Comparison of ENCODE assay signal across 1 cellular context in the genomic region with DNA sequence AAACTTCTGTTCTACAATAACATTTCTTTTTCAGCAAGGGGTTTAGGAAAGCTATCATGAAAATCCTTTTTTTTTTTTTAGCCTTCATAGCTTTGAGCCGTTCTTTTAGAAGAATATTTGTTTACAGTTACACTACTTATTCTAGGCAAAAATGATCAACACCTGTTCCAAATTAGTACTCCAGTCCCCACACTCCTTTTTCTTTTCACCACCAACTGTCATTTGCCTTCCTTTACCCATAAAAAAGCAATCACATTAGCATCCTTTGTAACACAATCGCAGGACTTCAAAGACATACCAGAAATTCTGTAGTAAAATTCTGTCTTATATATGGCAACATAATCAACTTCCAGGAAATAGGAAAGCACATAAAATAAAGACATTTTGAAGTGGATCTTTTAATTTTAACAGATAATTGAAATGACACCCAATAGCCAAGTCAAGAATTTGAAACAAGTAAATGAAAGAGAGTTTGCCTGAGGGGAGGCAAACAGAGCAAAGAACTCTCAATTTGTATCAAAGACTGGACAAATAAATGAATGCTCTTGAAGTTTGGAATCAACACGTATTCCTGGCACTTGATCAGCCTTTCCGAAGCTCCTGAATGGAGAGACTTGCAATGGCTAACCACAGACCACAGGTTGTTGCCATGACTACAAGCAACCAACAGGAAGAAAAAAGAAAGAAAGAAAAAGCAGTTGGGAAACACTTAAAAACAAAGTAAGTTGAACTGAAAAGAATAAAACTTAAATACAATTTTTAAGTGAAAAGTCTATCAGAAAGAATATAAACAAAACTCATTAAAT.
TF ChIP-seq lines count a peak whose summit lies in the region.

No MANE protein-coding gene starts in this region.

TF ChIP-seq in WTC11, 78 proteins besides CTCF, POLR2A, EP300 and RAD21 (continued from another document):
- TF ChIP-seq, protein P1, sequence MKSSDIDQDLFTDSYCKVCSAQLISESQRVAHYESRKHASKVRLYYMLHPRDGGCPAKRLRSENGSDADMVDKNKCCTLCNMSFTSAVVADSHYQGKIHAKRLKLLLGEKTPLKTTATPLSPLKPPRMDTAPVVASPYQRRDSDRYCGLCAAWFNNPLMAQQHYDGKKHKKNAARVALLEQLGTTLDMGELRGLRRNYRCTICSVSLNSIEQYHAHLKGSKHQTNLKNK (CRISPR knock-in tag; IDR thresholded peaks at IDR 0.05): no peak
- TF ChIP-seq, protein P2, sequence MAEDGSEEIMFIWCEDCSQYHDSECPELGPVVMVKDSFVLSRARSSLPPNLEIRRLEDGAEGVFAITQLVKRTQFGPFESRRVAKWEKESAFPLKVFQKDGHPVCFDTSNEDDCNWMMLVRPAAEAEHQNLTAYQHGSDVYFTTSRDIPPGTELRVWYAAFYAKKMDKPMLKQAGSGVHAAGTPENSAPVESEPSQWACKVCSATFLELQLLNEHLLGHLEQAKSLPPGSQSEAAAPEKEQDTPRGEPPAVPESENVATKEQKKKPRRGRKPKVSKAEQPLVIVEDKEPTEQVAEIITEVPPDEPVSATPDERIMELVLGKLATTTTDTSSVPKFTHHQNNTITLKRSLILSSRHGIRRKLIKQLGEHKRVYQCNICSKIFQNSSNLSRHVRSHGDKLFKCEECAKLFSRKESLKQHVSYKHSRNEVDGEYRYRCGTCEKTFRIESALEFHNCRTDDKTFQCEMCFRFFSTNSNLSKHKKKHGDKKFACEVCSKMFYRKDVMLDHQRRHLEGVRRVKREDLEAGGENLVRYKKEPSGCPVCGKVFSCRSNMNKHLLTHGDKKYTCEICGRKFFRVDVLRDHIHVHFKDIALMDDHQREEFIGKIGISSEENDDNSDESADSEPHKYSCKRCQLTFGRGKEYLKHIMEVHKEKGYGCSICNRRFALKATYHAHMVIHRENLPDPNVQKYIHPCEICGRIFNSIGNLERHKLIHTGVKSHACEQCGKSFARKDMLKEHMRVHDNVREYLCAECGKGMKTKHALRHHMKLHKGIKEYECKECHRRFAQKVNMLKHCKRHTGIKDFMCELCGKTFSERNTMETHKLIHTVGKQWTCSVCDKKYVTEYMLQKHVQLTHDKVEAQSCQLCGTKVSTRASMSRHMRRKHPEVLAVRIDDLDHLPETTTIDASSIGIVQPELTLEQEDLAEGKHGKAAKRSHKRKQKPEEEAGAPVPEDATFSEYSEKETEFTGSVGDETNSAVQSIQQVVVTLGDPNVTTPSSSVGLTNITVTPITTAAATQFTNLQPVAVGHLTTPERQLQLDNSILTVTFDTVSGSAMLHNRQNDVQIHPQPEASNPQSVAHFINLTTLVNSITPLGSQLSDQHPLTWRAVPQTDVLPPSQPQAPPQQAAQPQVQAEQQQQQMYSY (CRISPR knock-in tag; IDR thresholded peaks at IDR 0.05): no peak
- TF ChIP-seq ZNF423 (CRISPR knock-in tag; IDR thresholded peaks at IDR 0.05) (no peak), ZNF317 (CRISPR knock-in tag; IDR thresholded peaks at IDR 0.05; ENCODE audit: borderline replicate concordance, low read depth) (no peak), SMAD4 (CRISPR knock-in tag; IDR thresholded peaks at IDR 0.05) (no peak), FOXP1 (CRISPR knock-in tag; IDR thresholded peaks at IDR 0.05; ENCODE audit: borderline replicate concordance) (no peak), NFYB (CRISPR knock-in tag; conservative IDR thresholded peaks at IDR 0.05; ENCODE audit: low read depth) (no peak), ATF1 (CRISPR knock-in tag; IDR thresholded peaks at IDR 0.05) (no peak), ZNF416 (CRISPR knock-in tag; IDR thresholded peaks at IDR 0.05) (no peak), OVOL2 (CRISPR knock-in tag; IDR thresholded peaks at IDR 0.05; ENCODE audit: borderline replicate concordance) (no peak), ZNF263 (CRISPR knock-in tag; IDR thresholded peaks at IDR 0.05; ENCODE audit: low read depth) (no peak)
- TF ChIP-seq, protein P3, sequence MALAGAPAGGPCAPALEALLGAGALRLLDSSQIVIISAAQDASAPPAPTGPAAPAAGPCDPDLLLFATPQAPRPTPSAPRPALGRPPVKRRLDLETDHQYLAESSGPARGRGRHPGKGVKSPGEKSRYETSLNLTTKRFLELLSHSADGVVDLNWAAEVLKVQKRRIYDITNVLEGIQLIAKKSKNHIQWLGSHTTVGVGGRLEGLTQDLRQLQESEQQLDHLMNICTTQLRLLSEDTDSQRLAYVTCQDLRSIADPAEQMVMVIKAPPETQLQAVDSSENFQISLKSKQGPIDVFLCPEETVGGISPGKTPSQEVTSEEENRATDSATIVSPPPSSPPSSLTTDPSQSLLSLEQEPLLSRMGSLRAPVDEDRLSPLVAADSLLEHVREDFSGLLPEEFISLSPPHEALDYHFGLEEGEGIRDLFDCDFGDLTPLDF (CRISPR knock-in tag; IDR thresholded peaks at IDR 0.05): no peak
- TF ChIP-seq, protein P4, sequence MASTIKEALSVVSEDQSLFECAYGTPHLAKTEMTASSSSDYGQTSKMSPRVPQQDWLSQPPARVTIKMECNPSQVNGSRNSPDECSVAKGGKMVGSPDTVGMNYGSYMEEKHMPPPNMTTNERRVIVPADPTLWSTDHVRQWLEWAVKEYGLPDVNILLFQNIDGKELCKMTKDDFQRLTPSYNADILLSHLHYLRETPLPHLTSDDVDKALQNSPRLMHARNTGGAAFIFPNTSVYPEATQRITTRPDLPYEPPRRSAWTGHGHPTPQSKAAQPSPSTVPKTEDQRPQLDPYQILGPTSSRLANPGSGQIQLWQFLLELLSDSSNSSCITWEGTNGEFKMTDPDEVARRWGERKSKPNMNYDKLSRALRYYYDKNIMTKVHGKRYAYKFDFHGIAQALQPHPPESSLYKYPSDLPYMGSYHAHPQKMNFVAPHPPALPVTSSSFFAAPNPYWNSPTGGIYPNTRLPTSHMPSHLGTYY (CRISPR knock-in tag; IDR thresholded peaks at IDR 0.05): no peak
- TF ChIP-seq, protein P5, sequence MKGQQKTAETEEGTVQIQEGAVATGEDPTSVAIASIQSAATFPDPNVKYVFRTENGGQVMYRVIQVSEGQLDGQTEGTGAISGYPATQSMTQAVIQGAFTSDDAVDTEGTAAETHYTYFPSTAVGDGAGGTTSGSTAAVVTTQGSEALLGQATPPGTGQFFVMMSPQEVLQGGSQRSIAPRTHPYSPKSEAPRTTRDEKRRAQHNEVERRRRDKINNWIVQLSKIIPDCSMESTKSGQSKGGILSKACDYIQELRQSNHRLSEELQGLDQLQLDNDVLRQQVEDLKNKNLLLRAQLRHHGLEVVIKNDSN (CRISPR knock-in tag; IDR thresholded peaks at IDR 0.05): no peak
- TF ChIP-seq, protein P6, sequence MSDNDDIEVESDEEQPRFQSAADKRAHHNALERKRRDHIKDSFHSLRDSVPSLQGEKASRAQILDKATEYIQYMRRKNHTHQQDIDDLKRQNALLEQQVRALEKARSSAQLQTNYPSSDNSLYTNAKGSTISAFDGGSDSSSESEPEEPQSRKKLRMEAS (CRISPR knock-in tag; IDR thresholded peaks at IDR 0.05): no peak
- TF ChIP-seq, protein P7, sequence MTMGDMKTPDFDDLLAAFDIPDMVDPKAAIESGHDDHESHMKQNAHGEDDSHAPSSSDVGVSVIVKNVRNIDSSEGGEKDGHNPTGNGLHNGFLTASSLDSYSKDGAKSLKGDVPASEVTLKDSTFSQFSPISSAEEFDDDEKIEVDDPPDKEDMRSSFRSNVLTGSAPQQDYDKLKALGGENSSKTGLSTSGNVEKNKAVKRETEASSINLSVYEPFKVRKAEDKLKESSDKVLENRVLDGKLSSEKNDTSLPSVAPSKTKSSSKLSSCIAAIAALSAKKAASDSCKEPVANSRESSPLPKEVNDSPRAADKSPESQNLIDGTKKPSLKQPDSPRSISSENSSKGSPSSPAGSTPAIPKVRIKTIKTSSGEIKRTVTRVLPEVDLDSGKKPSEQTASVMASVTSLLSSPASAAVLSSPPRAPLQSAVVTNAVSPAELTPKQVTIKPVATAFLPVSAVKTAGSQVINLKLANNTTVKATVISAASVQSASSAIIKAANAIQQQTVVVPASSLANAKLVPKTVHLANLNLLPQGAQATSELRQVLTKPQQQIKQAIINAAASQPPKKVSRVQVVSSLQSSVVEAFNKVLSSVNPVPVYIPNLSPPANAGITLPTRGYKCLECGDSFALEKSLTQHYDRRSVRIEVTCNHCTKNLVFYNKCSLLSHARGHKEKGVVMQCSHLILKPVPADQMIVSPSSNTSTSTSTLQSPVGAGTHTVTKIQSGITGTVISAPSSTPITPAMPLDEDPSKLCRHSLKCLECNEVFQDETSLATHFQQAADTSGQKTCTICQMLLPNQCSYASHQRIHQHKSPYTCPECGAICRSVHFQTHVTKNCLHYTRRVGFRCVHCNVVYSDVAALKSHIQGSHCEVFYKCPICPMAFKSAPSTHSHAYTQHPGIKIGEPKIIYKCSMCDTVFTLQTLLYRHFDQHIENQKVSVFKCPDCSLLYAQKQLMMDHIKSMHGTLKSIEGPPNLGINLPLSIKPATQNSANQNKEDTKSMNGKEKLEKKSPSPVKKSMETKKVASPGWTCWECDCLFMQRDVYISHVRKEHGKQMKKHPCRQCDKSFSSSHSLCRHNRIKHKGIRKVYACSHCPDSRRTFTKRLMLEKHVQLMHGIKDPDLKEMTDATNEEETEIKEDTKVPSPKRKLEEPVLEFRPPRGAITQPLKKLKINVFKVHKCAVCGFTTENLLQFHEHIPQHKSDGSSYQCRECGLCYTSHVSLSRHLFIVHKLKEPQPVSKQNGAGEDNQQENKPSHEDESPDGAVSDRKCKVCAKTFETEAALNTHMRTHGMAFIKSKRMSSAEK (CRISPR knock-in tag; IDR thresholded peaks at IDR 0.05; ENCODE audit: borderline replicate concordance): no peak
TF ChIP-seq in WTC11: peak in this region for 0.
